Comparison of ENCODE assay signal across 10 cellular contexts in genomic region chr20:15475483-15475882, GRCh38.
A peak's percentile ranks its signal among the peaks of the same experiment; 100 is the strongest.
DNase-seq lines count a peak whose midpoint lies in the region; ATAC-seq and TF ChIP-seq lines count a peak whose summit lies in the region.
"Had no signal": no experiment of that assay in that cellular context is flagged by ENCODE, and none has a peak within 500 bp of the region (broad histone marks: within the 10 kb centered on the region; RNA-seq: fewer than 3 reads in every experiment).

No MANE protein-coding gene starts in this region.

- ATAC-seq in GM19397 (IDR thresholded peaks at IDR 0.05; ENCODE audit: unreplicated experiment) (peak; percentile 58), left colon (peak; percentile 69), GM21526 (IDR thresholded peaks at IDR 0.05; ENCODE audit: low FRiP score, unreplicated experiment) (no peak)

- in situ Hi-C loops in brain microvascular endothelial cell (cut with HindIII; ENCODE audit: low pct_ligation_motif_present, low sequenced_read_pairs): no loop called here

- no peak overlapping the region for H3K27ac ChIP-seq in brain microvascular endothelial cell

- TF ChIP-seq CTCF in brain microvascular endothelial cell (IDR thresholded peaks at IDR 0.05; ENCODE audit: low read depth, low read length, missing control alignments): no peak

- intact Hi-C loops in left colon (cut with DNase I, micrococcal nuclease): no loop called here

- H3K36me3 ChIP-seq in brain microvascular endothelial cell (replicated peaks): no peaks in the 10 kb centered on the region

- no peaks in the 10 kb centered on the region for H3K27me3 ChIP-seq in brain microvascular endothelial cell (replicated peaks)

- peak; percentile 19 for DNase-seq in Ammon's horn (ENCODE audit: low spot score)
- peak; percentile 36 for DNase-seq in NOMO-1 treated with DMSO at 0.1 percent for 48 hours (lab: John Stamatoyannopoulos, UW; ENCODE audit: unreplicated experiment)
- peak; percentile 27 to 44 for DNase-seq in left colon
- DNase-seq in stimulated activated naive CD4-positive, alpha-beta T cell (lab: John Stamatoyannopoulos, UW): no peak
- DNase-seq in activated T-cell treated with anti-CD3 and anti-CD28 coated beads for 4 hours: no peak
- no peak for DNase-seq in brain microvascular endothelial cell
- DNase-seq: CD8-positive, alpha-beta memory T cell; effector CD8-positive, alpha-beta T cell had no signal

- H3K4me3 ChIP-seq in brain microvascular endothelial cell (ENCODE audit: low read depth, low read length): no peak overlapping the region

Comparison
In these comparisons a context has a peak if more than half of its experiments do, and no peak if none do; other contexts are left out.
1. DNase-seq: peak in Ammon's horn (single experiment), NOMO-1 treated with DMSO at 0.1 percent for 48 hours (single experiment) and left colon (2 of 2); none in stimulated activated naive CD4-positive, alpha-beta T cell (0 of 6), activated T-cell treated with anti-CD3 and anti-CD28 coated beads for 4 hours (single experiment) and brain microvascular endothelial cell (single experiment).